In the genomic region with DNA sequence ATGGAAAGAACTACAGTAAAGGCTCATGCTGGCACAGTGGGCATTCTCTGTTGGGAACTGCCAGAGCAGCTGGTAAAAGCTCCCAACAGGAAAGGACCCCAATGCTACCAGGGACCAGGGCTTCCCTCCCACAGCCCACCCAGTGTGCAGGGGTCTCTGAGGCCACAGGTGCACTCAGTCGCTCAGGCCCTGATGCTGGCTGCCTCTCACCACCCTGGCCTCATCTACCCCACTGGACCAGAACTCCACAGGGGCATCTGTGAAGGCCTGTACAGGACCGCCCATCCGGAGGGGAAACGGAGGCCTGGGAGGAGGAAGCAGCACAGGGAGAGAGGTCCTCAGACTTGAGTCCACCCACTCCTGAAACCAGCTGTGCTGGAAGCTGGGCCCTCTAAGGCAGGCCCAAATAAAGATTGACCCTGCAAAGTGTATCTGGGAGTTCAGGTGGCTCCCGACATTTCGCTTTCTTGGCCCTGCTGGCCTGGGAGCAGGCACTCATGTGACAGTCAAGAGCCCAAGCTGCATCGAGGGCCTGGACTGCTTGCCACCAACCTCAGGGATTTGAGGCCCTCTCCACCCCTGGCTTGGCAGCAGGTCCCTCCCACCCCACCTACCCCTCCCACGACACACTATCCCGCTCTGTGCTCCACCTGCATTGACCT, we compare ENCODE assay signal across 1 cellular context.
TF ChIP-seq lines count a peak whose summit lies in the region.

No MANE protein-coding gene starts in this region.

TF ChIP-seq in HepG2, 621 proteins besides CTCF, POLR2A, EP300 and RAD21:
- TF ChIP-seq CENPX (CRISPR knock-in tag; IDR thresholded peaks at IDR 0.05) (no peak), PHF5A (CRISPR knock-in tag; IDR thresholded peaks at IDR 0.05; ENCODE audit: low read depth, unreplicated experiment) (no peak), ZNF841 (CRISPR knock-in tag; IDR thresholded peaks at IDR 0.05; ENCODE audit: borderline replicate concordance) (no peak), ZNF552 (CRISPR knock-in tag; IDR thresholded peaks at IDR 0.05; ENCODE audit: borderline replicate concordance) (no peak), ZNF816 (CRISPR knock-in tag; IDR thresholded peaks at IDR 0.05; ENCODE audit: borderline replicate concordance) (no peak), GLI4 (CRISPR knock-in tag; IDR thresholded peaks at IDR 0.05; ENCODE audit: borderline replicate concordance) (no peak), ZFP1 (CRISPR knock-in tag; IDR thresholded peaks at IDR 0.05) (no peak), TP53 (CRISPR knock-in tag; conservative IDR thresholded peaks at IDR 0.05) (no peak), SNAI1 (CRISPR knock-in tag; IDR thresholded peaks at IDR 0.05; ENCODE audit: borderline replicate concordance) (no peak), ZBTB7A (CRISPR knock-in tag; IDR thresholded peaks at IDR 0.05) (no peak)
- TF ChIP-seq, protein P1, sequence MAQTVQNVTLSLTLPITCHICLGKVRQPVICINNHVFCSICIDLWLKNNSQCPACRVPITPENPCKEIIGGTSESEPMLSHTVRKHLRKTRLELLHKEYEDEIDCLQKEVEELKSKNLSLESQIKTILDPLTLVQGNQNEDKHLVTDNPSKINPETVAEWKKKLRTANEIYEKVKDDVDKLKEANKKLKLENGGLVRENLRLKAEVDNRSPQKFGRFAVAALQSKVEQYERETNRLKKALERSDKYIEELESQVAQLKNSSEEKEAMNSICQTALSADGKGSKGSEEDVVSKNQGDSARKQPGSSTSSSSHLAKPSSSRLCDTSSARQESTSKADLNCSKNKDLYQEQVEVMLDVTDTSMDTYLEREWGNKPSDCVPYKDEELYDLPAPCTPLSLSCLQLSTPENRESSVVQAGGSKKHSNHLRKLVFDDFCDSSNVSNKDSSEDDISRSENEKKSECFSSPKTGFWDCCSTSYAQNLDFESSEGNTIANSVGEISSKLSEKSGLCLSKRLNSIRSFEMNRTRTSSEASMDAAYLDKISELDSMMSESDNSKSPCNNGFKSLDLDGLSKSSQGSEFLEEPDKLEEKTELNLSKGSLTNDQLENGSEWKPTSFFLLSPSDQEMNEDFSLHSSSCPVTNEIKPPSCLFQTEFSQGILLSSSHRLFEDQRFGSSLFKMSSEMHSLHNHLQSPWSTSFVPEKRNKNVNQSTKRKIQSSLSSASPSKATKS (CRISPR knock-in tag; IDR thresholded peaks at IDR 0.05) = no peak
- TF ChIP-seq, protein P2, sequence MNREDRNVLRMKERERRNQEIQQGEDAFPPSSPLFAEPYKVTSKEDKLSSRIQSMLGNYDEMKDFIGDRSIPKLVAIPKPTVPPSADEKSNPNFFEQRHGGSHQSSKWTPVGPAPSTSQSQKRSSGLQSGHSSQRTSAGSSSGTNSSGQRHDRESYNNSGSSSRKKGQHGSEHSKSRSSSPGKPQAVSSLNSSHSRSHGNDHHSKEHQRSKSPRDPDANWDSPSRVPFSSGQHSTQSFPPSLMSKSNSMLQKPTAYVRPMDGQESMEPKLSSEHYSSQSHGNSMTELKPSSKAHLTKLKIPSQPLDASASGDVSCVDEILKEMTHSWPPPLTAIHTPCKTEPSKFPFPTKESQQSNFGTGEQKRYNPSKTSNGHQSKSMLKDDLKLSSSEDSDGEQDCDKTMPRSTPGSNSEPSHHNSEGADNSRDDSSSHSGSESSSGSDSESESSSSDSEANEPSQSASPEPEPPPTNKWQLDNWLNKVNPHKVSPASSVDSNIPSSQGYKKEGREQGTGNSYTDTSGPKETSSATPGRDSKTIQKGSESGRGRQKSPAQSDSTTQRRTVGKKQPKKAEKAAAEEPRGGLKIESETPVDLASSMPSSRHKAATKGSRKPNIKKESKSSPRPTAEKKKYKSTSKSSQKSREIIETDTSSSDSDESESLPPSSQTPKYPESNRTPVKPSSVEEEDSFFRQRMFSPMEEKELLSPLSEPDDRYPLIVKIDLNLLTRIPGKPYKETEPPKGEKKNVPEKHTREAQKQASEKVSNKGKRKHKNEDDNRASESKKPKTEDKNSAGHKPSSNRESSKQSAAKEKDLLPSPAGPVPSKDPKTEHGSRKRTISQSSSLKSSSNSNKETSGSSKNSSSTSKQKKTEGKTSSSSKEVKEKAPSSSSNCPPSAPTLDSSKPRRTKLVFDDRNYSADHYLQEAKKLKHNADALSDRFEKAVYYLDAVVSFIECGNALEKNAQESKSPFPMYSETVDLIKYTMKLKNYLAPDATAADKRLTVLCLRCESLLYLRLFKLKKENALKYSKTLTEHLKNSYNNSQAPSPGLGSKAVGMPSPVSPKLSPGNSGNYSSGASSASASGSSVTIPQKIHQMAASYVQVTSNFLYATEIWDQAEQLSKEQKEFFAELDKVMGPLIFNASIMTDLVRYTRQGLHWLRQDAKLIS (CRISPR knock-in tag; IDR thresholded peaks at IDR 0.05) = no peak
- TF ChIP-seq, protein P3, sequence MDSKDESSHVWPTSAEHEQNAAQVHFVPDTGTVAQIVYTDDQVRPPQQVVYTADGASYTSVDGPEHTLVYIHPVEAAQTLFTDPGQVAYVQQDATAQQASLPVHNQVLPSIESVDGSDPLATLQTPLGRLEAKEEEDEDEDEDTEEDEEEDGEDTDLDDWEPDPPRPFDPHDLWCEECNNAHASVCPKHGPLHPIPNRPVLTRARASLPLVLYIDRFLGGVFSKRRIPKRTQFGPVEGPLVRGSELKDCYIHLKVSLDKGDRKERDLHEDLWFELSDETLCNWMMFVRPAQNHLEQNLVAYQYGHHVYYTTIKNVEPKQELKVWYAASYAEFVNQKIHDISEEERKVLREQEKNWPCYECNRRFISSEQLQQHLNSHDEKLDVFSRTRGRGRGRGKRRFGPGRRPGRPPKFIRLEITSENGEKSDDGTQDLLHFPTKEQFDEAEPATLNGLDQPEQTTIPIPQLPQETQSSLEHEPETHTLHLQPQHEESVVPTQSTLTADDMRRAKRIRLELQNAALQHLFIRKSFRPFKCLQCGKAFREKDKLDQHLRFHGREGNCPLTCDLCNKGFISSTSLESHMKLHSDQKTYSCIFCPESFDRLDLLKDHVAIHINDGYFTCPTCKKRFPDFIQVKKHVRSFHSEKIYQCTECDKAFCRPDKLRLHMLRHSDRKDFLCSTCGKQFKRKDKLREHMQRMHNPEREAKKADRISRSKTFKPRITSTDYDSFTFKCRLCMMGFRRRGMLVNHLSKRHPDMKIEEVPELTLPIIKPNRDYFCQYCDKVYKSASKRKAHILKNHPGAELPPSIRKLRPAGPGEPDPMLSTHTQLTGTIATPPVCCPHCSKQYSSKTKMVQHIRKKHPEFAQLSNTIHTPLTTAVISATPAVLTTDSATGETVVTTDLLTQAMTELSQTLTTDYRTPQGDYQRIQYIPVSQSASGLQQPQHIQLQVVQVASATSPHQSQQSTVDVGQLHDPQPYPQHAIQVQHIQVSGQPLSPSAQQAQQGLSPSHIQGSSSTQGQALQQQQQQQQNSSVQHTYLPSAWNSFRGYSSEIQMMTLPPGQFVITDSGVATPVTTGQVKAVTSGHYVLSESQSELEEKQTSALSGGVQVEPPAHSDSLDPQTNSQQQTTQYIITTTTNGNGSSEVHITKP (CRISPR knock-in tag; IDR thresholded peaks at IDR 0.05; ENCODE audit: low read depth) = no peak
- TF ChIP-seq, protein P4, sequence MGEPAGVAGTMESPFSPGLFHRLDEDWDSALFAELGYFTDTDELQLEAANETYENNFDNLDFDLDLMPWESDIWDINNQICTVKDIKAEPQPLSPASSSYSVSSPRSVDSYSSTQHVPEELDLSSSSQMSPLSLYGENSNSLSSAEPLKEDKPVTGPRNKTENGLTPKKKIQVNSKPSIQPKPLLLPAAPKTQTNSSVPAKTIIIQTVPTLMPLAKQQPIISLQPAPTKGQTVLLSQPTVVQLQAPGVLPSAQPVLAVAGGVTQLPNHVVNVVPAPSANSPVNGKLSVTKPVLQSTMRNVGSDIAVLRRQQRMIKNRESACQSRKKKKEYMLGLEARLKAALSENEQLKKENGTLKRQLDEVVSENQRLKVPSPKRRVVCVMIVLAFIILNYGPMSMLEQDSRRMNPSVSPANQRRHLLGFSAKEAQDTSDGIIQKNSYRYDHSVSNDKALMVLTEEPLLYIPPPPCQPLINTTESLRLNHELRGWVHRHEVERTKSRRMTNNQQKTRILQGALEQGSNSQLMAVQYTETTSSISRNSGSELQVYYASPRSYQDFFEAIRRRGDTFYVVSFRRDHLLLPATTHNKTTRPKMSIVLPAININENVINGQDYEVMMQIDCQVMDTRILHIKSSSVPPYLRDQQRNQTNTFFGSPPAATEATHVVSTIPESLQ (CRISPR knock-in tag; conservative IDR thresholded peaks at IDR 0.05) = no peak
- TF ChIP-seq, protein P5, sequence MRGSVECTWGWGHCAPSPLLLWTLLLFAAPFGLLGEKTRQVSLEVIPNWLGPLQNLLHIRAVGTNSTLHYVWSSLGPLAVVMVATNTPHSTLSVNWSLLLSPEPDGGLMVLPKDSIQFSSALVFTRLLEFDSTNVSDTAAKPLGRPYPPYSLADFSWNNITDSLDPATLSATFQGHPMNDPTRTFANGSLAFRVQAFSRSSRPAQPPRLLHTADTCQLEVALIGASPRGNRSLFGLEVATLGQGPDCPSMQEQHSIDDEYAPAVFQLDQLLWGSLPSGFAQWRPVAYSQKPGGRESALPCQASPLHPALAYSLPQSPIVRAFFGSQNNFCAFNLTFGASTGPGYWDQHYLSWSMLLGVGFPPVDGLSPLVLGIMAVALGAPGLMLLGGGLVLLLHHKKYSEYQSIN (CRISPR knock-in tag; IDR thresholded peaks at IDR 0.05; ENCODE audit: borderline replicate concordance) = no peak
- TF ChIP-seq, protein P6, sequence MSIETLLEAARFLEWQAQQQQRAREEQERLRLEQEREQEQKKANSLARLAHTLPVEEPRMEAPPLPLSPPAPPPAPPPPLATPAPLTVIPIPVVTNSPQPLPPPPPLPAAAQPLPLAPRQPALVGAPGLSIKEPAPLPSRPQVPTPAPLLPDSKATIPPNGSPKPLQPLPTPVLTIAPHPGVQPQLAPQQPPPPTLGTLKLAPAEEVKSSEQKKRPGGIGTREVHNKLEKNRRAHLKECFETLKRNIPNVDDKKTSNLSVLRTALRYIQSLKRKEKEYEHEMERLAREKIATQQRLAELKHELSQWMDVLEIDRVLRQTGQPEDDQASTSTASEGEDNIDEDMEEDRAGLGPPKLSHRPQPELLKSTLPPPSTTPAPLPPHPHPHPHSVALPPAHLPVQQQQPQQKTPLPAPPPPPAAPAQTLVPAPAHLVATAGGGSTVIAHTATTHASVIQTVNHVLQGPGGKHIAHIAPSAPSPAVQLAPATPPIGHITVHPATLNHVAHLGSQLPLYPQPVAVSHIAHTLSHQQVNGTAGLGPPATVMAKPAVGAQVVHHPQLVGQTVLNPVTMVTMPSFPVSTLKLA (IDR thresholded peaks at IDR 0.05) = no peak
